ENCODE assay signal across 1 cellular context in the genomic region with DNA sequence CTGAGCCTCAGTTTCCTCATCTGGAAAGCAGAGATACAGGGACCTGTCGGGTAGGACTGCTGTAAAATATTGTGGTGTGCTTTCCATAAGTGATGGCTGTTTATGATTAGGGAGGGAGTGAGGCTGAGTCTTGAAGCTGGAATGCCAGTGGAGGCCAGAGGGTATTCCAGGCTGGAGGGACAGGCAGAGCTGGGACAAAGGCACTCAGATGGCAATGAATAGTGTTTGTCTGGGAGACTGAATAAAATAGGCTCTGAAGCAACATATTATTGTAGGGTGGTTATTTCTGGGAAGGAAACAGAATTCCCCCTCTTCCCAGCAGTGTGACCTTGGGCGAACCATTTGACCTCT.
TF ChIP-seq lines count a peak whose summit lies in the region.

No MANE protein-coding gene starts in this region.

TF ChIP-seq in HepG2, 621 proteins besides CTCF, POLR2A, EP300 and RAD21 (continued from another document and continues in another):
- TF ChIP-seq, protein P1, sequence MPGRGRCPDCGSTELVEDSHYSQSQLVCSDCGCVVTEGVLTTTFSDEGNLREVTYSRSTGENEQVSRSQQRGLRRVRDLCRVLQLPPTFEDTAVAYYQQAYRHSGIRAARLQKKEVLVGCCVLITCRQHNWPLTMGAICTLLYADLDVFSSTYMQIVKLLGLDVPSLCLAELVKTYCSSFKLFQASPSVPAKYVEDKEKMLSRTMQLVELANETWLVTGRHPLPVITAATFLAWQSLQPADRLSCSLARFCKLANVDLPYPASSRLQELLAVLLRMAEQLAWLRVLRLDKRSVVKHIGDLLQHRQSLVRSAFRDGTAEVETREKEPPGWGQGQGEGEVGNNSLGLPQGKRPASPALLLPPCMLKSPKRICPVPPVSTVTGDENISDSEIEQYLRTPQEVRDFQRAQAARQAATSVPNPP (CRISPR knock-in tag; IDR thresholded peaks at IDR 0.05) = no peak
- TF ChIP-seq TGIF2 (CRISPR knock-in tag; IDR thresholded peaks at IDR 0.05) (no peak; the same call in 1 of the 2 replicates), ZNF703 (CRISPR knock-in tag; IDR thresholded peaks at IDR 0.05; ENCODE audit: borderline replicate concordance) (no peak), HIVEP1 (CRISPR knock-in tag; IDR thresholded peaks at IDR 0.05) (no peak), ZNF317 (CRISPR knock-in tag; IDR thresholded peaks at IDR 0.05) (peak; percentile 10; the same call in 1 of the 2 replicates), KDM5A (IDR thresholded peaks at IDR 0.05; ENCODE audit: borderline replicate concordance, low read length) (no peak), GTF3A (CRISPR knock-in tag; conservative IDR thresholded peaks at IDR 0.05) (no peak), ISX (CRISPR knock-in tag; conservative IDR thresholded peaks at IDR 0.05) (no peak), MIER2 (CRISPR knock-in tag; IDR thresholded peaks at IDR 0.05) (no peak), MAFG (CRISPR knock-in tag; IDR thresholded peaks at IDR 0.05) (no peak), ZNF776 (CRISPR knock-in tag; IDR thresholded peaks at IDR 0.05) (no peak; the same call in 1 of the 2 replicates), SNAPC2 (CRISPR knock-in tag; IDR thresholded peaks at IDR 0.05) (no peak), CHD4 (IDR thresholded peaks at IDR 0.05; ENCODE audit: borderline replicate concordance, low read length) (peak; percentile 12), MEF2D (CRISPR knock-in tag; IDR thresholded peaks at IDR 0.05) (no peak), ATF7 (IDR thresholded peaks at IDR 0.05) (no peak), ATF7 (CRISPR knock-in tag; IDR thresholded peaks at IDR 0.05) (no peak), ZNF670 (CRISPR knock-in tag; IDR thresholded peaks at IDR 0.05; ENCODE audit: borderline replicate concordance) (no peak), ZFYVE20 (CRISPR knock-in tag; IDR thresholded peaks at IDR 0.05; ENCODE audit: borderline replicate concordance, low read depth) (no peak), NFRKB (IDR thresholded peaks at IDR 0.05) (no peak), MTA1 (CRISPR knock-in tag; IDR thresholded peaks at IDR 0.05; ENCODE audit: borderline replicate concordance) (no peak), ATM (IDR thresholded peaks at IDR 0.05; ENCODE audit: borderline replicate concordance) (no peak), ZNF569 (CRISPR knock-in tag; IDR thresholded peaks at IDR 0.05; ENCODE audit: borderline replicate concordance) (no peak), REL (CRISPR knock-in tag; conservative IDR thresholded peaks at IDR 0.05) (no peak), ZNF883 (CRISPR knock-in tag; IDR thresholded peaks at IDR 0.05; ENCODE audit: not compliant biosample characterization) (no peak), CBX5 (CRISPR knock-in tag; IDR thresholded peaks at IDR 0.05; ENCODE audit: borderline replicate concordance) (no peak), TCF12 (IDR thresholded peaks at IDR 0.05) (no peak), TCF12 (CRISPR knock-in tag; IDR thresholded peaks at IDR 0.05) (no peak), KMT2A (CRISPR knock-in tag; IDR thresholded peaks at IDR 0.05) (no peak), CEBPG (CRISPR knock-in tag; IDR thresholded peaks at IDR 0.05) (no peak), SETDB1 (CRISPR knock-in tag; IDR thresholded peaks at IDR 0.05; ENCODE audit: borderline replicate concordance) (0 out of 2 replicates have a peak, but pooled peaks have one; percentile 16), ZNF850 (CRISPR knock-in tag; conservative IDR thresholded peaks at IDR 0.05) (no peak), SMAD1 (CRISPR knock-in tag; IDR thresholded peaks at IDR 0.05; ENCODE audit: borderline replicate concordance, low read depth) (0 out of 2 replicates have a peak, but pooled peaks have one; percentile 5), CC2D1A (CRISPR knock-in tag; IDR thresholded peaks at IDR 0.05) (no peak), ZNF224 (CRISPR knock-in tag; IDR thresholded peaks at IDR 0.05) (no peak), KDM5B (CRISPR knock-in tag; IDR thresholded peaks at IDR 0.05; ENCODE audit: borderline replicate concordance) (peak; percentile 41; the same call in 1 of the 2 replicates), ZNF451 (CRISPR knock-in tag; IDR thresholded peaks at IDR 0.05) (no peak), AHR (CRISPR knock-in tag; IDR thresholded peaks at IDR 0.05) (no peak), PHF20 (CRISPR knock-in tag; IDR thresholded peaks at IDR 0.05) (no peak), KMT2B (CRISPR knock-in tag; IDR thresholded peaks at IDR 0.05) (no peak), SMAD9 (CRISPR knock-in tag; IDR thresholded peaks at IDR 0.05) (no peak), HOXD1 (CRISPR knock-in tag; IDR thresholded peaks at IDR 0.05) (no peak), ZNF333 (CRISPR knock-in tag; IDR thresholded peaks at IDR 0.05; ENCODE audit: borderline replicate concordance) (0 out of 2 replicates have a peak, but pooled peaks have one; percentile 72), NCOA2 (CRISPR knock-in tag; IDR thresholded peaks at IDR 0.05) (no peak), ZNF17 (CRISPR knock-in tag; IDR thresholded peaks at IDR 0.05) (no peak), KLF13 (CRISPR knock-in tag; IDR thresholded peaks at IDR 0.05) (no peak; the same call in 1 of the 2 replicates)
- TF ChIP-seq, protein P2, sequence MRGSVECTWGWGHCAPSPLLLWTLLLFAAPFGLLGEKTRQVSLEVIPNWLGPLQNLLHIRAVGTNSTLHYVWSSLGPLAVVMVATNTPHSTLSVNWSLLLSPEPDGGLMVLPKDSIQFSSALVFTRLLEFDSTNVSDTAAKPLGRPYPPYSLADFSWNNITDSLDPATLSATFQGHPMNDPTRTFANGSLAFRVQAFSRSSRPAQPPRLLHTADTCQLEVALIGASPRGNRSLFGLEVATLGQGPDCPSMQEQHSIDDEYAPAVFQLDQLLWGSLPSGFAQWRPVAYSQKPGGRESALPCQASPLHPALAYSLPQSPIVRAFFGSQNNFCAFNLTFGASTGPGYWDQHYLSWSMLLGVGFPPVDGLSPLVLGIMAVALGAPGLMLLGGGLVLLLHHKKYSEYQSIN (CRISPR knock-in tag; IDR thresholded peaks at IDR 0.05; ENCODE audit: borderline replicate concordance) = no peak
- TF ChIP-seq, protein P3, sequence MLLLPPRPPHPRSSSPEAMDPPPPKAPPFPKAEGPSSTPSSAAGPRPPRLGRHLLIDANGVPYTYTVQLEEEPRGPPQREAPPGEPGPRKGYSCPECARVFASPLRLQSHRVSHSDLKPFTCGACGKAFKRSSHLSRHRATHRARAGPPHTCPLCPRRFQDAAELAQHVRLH (CRISPR knock-in tag; IDR thresholded peaks at IDR 0.05; ENCODE audit: borderline replicate concordance, low read depth) = no peak
- TF ChIP-seq, protein P4, sequence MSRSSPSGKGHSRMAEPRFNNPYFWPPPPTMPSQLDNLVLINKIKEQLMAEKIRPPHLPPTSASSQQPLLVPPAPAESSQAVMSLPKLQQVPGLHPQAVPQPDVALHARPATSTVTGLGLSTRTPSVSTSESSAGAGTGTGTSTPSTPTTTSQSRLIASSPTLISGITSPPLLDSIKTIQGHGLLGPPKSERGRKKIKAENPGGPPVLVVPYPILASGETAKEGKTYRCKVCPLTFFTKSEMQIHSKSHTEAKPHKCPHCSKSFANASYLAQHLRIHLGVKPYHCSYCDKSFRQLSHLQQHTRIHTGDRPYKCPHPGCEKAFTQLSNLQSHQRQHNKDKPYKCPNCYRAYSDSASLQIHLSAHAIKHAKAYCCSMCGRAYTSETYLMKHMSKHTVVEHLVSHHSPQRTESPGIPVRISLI (CRISPR knock-in tag; IDR thresholded peaks at IDR 0.05; ENCODE audit: borderline replicate concordance) = no peak
- TF ChIP-seq, protein P5, sequence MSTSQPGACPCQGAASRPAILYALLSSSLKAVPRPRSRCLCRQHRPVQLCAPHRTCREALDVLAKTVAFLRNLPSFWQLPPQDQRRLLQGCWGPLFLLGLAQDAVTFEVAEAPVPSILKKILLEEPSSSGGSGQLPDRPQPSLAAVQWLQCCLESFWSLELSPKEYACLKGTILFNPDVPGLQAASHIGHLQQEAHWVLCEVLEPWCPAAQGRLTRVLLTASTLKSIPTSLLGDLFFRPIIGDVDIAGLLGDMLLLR (CRISPR knock-in tag; IDR thresholded peaks at IDR 0.05) = 0 out of 2 replicates have a peak, but pooled peaks have one; percentile 77
- TF ChIP-seq, protein P6, sequence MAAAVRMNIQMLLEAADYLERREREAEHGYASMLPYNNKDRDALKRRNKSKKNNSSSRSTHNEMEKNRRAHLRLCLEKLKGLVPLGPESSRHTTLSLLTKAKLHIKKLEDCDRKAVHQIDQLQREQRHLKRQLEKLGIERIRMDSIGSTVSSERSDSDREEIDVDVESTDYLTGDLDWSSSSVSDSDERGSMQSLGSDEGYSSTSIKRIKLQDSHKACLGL (CRISPR knock-in tag; IDR thresholded peaks at IDR 0.05) = no peak
- TF ChIP-seq, protein P7, sequence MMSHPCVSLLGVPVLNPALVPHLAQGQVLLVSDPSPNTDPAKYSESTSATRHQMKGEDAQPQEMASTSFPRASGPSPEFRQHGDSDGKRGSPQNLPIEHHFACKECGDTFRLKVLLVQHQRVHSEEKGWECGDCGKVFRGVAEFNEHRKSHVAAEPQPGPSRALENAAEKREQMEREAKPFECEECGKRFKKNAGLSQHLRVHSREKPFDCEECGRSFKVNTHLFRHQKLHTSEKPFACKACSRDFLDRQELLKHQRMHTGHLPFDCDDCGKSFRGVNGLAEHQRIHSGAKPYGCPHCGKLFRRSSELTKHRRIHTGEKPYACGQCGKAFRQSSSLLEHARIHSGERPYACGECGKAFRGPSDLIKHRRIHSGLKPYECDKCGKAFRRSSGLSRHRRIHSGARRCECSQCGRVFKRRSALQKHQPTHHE (CRISPR knock-in tag; IDR thresholded peaks at IDR 0.05; ENCODE audit: borderline replicate concordance) = no peak
- TF ChIP-seq, protein P8, sequence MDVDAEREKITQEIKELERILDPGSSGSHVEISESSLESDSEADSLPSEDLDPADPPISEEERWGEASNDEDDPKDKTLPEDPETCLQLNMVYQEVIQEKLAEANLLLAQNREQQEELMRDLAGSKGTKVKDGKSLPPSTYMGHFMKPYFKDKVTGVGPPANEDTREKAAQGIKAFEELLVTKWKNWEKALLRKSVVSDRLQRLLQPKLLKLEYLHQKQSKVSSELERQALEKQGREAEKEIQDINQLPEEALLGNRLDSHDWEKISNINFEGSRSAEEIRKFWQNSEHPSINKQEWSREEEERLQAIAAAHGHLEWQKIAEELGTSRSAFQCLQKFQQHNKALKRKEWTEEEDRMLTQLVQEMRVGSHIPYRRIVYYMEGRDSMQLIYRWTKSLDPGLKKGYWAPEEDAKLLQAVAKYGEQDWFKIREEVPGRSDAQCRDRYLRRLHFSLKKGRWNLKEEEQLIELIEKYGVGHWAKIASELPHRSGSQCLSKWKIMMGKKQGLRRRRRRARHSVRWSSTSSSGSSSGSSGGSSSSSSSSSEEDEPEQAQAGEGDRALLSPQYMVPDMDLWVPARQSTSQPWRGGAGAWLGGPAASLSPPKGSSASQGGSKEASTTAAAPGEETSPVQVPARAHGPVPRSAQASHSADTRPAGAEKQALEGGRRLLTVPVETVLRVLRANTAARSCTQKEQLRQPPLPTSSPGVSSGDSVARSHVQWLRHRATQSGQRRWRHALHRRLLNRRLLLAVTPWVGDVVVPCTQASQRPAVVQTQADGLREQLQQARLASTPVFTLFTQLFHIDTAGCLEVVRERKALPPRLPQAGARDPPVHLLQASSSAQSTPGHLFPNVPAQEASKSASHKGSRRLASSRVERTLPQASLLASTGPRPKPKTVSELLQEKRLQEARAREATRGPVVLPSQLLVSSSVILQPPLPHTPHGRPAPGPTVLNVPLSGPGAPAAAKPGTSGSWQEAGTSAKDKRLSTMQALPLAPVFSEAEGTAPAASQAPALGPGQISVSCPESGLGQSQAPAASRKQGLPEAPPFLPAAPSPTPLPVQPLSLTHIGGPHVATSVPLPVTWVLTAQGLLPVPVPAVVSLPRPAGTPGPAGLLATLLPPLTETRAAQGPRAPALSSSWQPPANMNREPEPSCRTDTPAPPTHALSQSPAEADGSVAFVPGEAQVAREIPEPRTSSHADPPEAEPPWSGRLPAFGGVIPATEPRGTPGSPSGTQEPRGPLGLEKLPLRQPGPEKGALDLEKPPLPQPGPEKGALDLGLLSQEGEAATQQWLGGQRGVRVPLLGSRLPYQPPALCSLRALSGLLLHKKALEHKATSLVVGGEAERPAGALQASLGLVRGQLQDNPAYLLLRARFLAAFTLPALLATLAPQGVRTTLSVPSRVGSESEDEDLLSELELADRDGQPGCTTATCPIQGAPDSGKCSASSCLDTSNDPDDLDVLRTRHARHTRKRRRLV (CRISPR knock-in tag; IDR thresholded peaks at IDR 0.05) = peak; percentile 18; the same call in 1 of the 2 replicates
- TF ChIP-seq, protein P9, sequence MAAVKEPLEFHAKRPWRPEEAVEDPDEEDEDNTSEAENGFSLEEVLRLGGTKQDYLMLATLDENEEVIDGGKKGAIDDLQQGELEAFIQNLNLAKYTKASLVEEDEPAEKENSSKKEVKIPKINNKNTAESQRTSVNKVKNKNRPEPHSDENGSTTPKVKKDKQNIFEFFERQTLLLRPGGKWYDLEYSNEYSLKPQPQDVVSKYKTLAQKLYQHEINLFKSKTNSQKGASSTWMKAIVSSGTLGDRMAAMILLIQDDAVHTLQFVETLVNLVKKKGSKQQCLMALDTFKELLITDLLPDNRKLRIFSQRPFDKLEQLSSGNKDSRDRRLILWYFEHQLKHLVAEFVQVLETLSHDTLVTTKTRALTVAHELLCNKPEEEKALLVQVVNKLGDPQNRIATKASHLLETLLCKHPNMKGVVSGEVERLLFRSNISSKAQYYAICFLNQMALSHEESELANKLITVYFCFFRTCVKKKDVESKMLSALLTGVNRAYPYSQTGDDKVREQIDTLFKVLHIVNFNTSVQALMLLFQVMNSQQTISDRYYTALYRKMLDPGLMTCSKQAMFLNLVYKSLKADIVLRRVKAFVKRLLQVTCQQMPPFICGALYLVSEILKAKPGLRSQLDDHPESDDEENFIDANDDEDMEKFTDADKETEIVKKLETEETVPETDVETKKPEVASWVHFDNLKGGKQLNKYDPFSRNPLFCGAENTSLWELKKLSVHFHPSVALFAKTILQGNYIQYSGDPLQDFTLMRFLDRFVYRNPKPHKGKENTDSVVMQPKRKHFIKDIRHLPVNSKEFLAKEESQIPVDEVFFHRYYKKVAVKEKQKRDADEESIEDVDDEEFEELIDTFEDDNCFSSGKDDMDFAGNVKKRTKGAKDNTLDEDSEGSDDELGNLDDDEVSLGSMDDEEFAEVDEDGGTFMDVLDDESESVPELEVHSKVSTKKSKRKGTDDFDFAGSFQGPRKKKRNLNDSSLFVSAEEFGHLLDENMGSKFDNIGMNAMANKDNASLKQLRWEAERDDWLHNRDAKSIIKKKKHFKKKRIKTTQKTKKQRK (IDR thresholded peaks at IDR 0.05; ENCODE audit: low read length) = no peak
- TF ChIP-seq, protein P10, sequence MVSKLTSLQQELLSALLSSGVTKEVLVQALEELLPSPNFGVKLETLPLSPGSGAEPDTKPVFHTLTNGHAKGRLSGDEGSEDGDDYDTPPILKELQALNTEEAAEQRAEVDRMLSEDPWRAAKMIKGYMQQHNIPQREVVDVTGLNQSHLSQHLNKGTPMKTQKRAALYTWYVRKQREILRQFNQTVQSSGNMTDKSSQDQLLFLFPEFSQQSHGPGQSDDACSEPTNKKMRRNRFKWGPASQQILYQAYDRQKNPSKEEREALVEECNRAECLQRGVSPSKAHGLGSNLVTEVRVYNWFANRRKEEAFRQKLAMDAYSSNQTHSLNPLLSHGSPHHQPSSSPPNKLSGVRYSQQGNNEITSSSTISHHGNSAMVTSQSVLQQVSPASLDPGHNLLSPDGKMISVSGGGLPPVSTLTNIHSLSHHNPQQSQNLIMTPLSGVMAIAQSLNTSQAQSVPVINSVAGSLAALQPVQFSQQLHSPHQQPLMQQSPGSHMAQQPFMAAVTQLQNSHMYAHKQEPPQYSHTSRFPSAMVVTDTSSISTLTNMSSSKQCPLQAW (CRISPR knock-in tag; IDR thresholded peaks at IDR 0.05) = no peak
- TF ChIP-seq, protein P11, sequence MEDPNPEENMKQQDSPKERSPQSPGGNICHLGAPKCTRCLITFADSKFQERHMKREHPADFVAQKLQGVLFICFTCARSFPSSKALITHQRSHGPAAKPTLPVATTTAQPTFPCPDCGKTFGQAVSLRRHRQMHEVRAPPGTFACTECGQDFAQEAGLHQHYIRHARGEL (CRISPR knock-in tag; IDR thresholded peaks at IDR 0.05) = 0 out of 2 replicates have a peak, but pooled peaks have one; percentile 40
